In genomic region chr17:50365165-50365564, GRCh38 we compare ENCODE assay signal across 22 cellular contexts. TPM values are rescaled to one million over a fixed set of nuclear protein-coding genes. Genes with fewer than 3 reads are reported as not detected.
DNase-seq lines count a peak whose midpoint lies in the region; ATAC-seq and TF ChIP-seq lines count a peak whose summit lies in the region.
"Had no signal": no experiment of that assay in that cellular context is flagged by ENCODE, and none has a peak within 500 bp of the region (broad histone marks: within the 10 kb centered on the region; RNA-seq: fewer than 3 reads in every experiment).

No MANE protein-coding gene starts in this region.

- POLR2A ChIA-PET in activated CD4-positive, alpha-beta T cell treated with anti-CD3 and anti-CD28 coated beads for 36 hours (lab: Charles Lee) = no interaction called here

- H3K27me3 ChIP-seq in HUES64 (ENCODE audit: insufficient read depth, low read length) (no peaks in the 10 kb centered on the region), WERI-Rb-1 (ENCODE audit: insufficient read depth, low read depth, severe bottlenecking) (no peaks in the 10 kb centered on the region)
- H3K27me3 ChIP-seq: body of pancreas, pancreas, right atrium auricular region, tibial nerve had no signal

- DNase-seq in D341Med (ENCODE audit: low spot score) (peak; percentile 82), WERI-Rb-1 (no peak), nephron progenitor cell (no peak), CD1c-positive myeloid dendritic cell (ENCODE audit: extremely low spot score) (no peak)
- no peak for DNase-seq in activated CD4-positive, alpha-beta T cell treated with anti-CD3 and anti-CD28 coated beads for 36 hours
- DNase-seq in stimulated activated naive CD8-positive, alpha-beta T cell treated with anti-CD3 and anti-CD28 coated beads, Interleukin-15, Interleukin-2, amounts not matched to agents 100 U/mL and 50 U/mL, for 24 hours = no peak
- DNase-seq: activated T-cell treated with anti-CD3 and anti-CD28 coated beads, Interleukin-2, amount 50 U/mL, for 4 hours; body of pancreas; C1 segment of cervical spinal cord; effector CD4-positive, alpha-beta T cell; Kasumi-1; kidney; NCI-H187; NCI-H748 treated with DMSO at 0.1 percent for 48 hours; pancreas; stimulated activated CD4-positive, alpha-beta T cell treated with anti-CD3 and anti-CD28 coated beads, Interleukin-2, amount 100 ng/mL, for 24 hours; T-helper 17 cell had no signal

- no peak for TF ChIP-seq CTCF in WERI-Rb-1 (IDR thresholded peaks at IDR 0.05; ENCODE audit: low read depth, low read length)
- no peak for TF ChIP-seq CTCF in nephron progenitor cell (IDR thresholded peaks at IDR 0.05)

- no peak overlapping the region for H3K9ac ChIP-seq in HUES64 (ENCODE audit: low read depth, low read length)

- peaks cover 28% of the 10 kb centered on the region for H3K36me3 Mint-ChIP-seq in nephron progenitor cell (ENCODE audit: low read depth)
- peaks cover 22% of the 10 kb centered on the region for H3K36me3 Mint-ChIP-seq in activated CD4-positive, alpha-beta T cell treated with anti-CD3 and anti-CD28 coated beads for 36 hours (ENCODE audit: low read depth)

- H3K4me1 ChIP-seq in HUES64 (ENCODE audit: insufficient read depth, low read length) = peaks cover 20% of the 10 kb centered on the region

- CTCF ChIA-PET in activated CD4-positive, alpha-beta T cell treated with anti-CD3 and anti-CD28 coated beads for 36 hours (lab: Charles Lee) = interaction anchor here (0.6 to 1.3 kb wide), 8 partner anchors 14 to 277 kb away, joined by 3 to 5 read pairs (median 3); partner anchors contain the start of gene LRRC59

- peaks cover 42% of the 10 kb centered on the region for H3K4me1 Mint-ChIP-seq in nephron progenitor cell
- peaks cover 8% of the 10 kb centered on the region for H3K4me1 Mint-ChIP-seq in activated CD4-positive, alpha-beta T cell treated with anti-CD3 and anti-CD28 coated beads for 36 hours

- H3K27ac ChIP-seq in HUES64 (ENCODE audit: low read depth, low read length) (peak overlapping the region; percentile 12; the same call in 1 of the 2 replicates), WERI-Rb-1 (peak overlapping the region; percentile 12; the same call in 1 of the 2 replicates)
- H3K27ac ChIP-seq: body of pancreas, pancreas, right atrium auricular region, SK-N-MC, tibial nerve had no signal

- ATAC-seq in activated CD4-positive, alpha-beta T cell treated with anti-CD3 and anti-CD28 coated beads for 36 hours = no peak
- ATAC-seq in stimulated activated naive CD8-positive, alpha-beta T cell treated with anti-CD3 and anti-CD28 coated beads, Interleukin-15, Interleukin-2, amounts not matched to agents 100 U/mL and 50 U/mL, for 24 hours = no peak
- ATAC-seq: activated T-cell treated with anti-CD3 and anti-CD28 coated beads, Interleukin-2, amount 50 U/mL, for 4 hours; body of pancreas; natural killer cell treated with Interleukin-12 subunit alpha and Interleukin-12 subunit beta and Interleukin-15 and Interleukin-18, amount 100 ng/mL, for 72 hours; pancreas; T-helper 17 cell had no signal

- H3K9me3 Mint-ChIP-seq in nephron progenitor cell = no peaks in the 10 kb centered on the region
- no peaks in the 10 kb centered on the region for H3K9me3 Mint-ChIP-seq in activated CD4-positive, alpha-beta T cell treated with anti-CD3 and anti-CD28 coated beads for 36 hours (ENCODE audit: low read depth)
- H3K9me3 Mint-ChIP-seq: activated T-cell treated with anti-CD3 and anti-CD28 coated beads, Interleukin-2, amount 50 U/mL, for 4 hours; natural killer cell treated with Interleukin-12 subunit alpha and Interleukin-12 subunit beta and Interleukin-15 and Interleukin-18, amount 100 ng/mL, for 72 hours had no signal

- H3K27ac Mint-ChIP-seq in nephron progenitor cell = peak overlapping the region; percentile 96
- H3K27ac Mint-ChIP-seq in activated CD4-positive, alpha-beta T cell treated with anti-CD3 and anti-CD28 coated beads for 36 hours = no peak overlapping the region
- H3K27ac Mint-ChIP-seq: natural killer cell treated with Interleukin-12 subunit alpha and Interleukin-12 subunit beta and Interleukin-15 and Interleukin-18, amount 100 ng/mL, for 72 hours; T-helper 17 cell had no signal

- no peak overlapping the region for H3K4me3 Mint-ChIP-seq in nephron progenitor cell
- no peak overlapping the region for H3K4me3 Mint-ChIP-seq in activated CD4-positive, alpha-beta T cell treated with anti-CD3 and anti-CD28 coated beads for 36 hours
- H3K4me3 Mint-ChIP-seq: activated T-cell treated with anti-CD3 and anti-CD28 coated beads, Interleukin-2, amount 50 U/mL, for 4 hours; natural killer cell treated with Interleukin-12 subunit alpha and Interleukin-12 subunit beta and Interleukin-15 and Interleukin-18, amount 100 ng/mL, for 72 hours; T-helper 17 cell had no signal

- peaks cover 3% of the 10 kb centered on the region for H3K27me3 Mint-ChIP-seq in nephron progenitor cell (ENCODE audit: low read depth, poor library complexity)
- H3K27me3 Mint-ChIP-seq in activated CD4-positive, alpha-beta T cell treated with anti-CD3 and anti-CD28 coated beads for 36 hours = no peaks in the 10 kb centered on the region
- H3K27me3 Mint-ChIP-seq: natural killer cell treated with Interleukin-12 subunit alpha and Interleukin-12 subunit beta and Interleukin-15 and Interleukin-18, amount 100 ng/mL, for 72 hours; T-helper 17 cell had no signal

- peaks cover 47% of the 10 kb centered on the region for H3K36me3 ChIP-seq in HUES64 (ENCODE audit: insufficient read depth, low read length)
- H3K36me3 ChIP-seq in WERI-Rb-1 = peaks cover 57% of the 10 kb centered on the region

- H3K9me3 ChIP-seq in HUES64 (ENCODE audit: insufficient read depth, low read depth, low read length) (no peaks in the 10 kb centered on the region), WERI-Rb-1 (ENCODE audit: severe bottlenecking) (no peaks in the 10 kb centered on the region)
- H3K9me3 ChIP-seq: body of pancreas, pancreas, right atrium auricular region, tibial nerve had no signal

- intact Hi-C loops in activated CD4-positive, alpha-beta T cell treated with anti-CD3 and anti-CD28 coated beads for 36 hours (cut with DNase I, micrococcal nuclease) = no loop called here

- 66% methylated on average over 2 of the region's 2 CpGs for WGBS in HUES64

- H3K4me3 ChIP-seq in HUES64 (ENCODE audit: low read length) (no peak overlapping the region), WERI-Rb-1 (ENCODE audit: low read depth, low read length) (no peak overlapping the region)
- H3K4me3 ChIP-seq: body of pancreas, pancreas, right atrium auricular region, SK-N-MC, tibial nerve had no signal

RNA-seq across cellular contexts. Expression of gene MRPL27, which starts 7.8 kb away (rescaled TPM):
- polyA plus RNA-seq in HUES64 (2013, experiment 1 of 2) = 89.0 TPM
- polyA plus RNA-seq in HUES64 (2013, experiment 2 of 2) = 76.3 TPM
- 10 to 100 TPM; 40.1 to 56.2 TPM for total RNA-seq in activated CD4-positive, alpha-beta T cell treated with anti-CD3 and anti-CD28 coated beads for 36 hours

RNA-seq across cellular contexts. Expression of gene EME1, which starts 7.9 kb away (rescaled TPM):
- 13.9 TPM for polyA plus RNA-seq in HUES64 (2013, experiment 1 of 2)
- 13.2 TPM for polyA plus RNA-seq in HUES64 (2013, experiment 2 of 2)
- 10 to 100 TPM; 38.3 to 40.8 TPM for total RNA-seq in activated CD4-positive, alpha-beta T cell treated with anti-CD3 and anti-CD28 coated beads for 36 hours
- total RNA-seq: body of pancreas had no signal

RNA-seq across cellular contexts. Expression of gene XYLT2, which starts 19.2 kb away (rescaled TPM):
- polyA plus RNA-seq in HUES64 (2013, experiment 1 of 2) = 13.4 TPM
- 15.7 TPM for polyA plus RNA-seq in HUES64 (2013, experiment 2 of 2)
- total RNA-seq in activated CD4-positive, alpha-beta T cell treated with anti-CD3 and anti-CD28 coated beads for 36 hours = 10 to 100 TPM; 29.8 to 30.4 TPM

RNA-seq across cellular contexts. Expression of gene LRRC59, which starts 32.2 kb away (rescaled TPM):
- 98.1 TPM for polyA plus RNA-seq in HUES64 (2013, experiment 1 of 2)
- 91.2 TPM for polyA plus RNA-seq in HUES64 (2013, experiment 2 of 2)
- 10 to 100 TPM; 74.4 to 82.7 TPM for total RNA-seq in activated CD4-positive, alpha-beta T cell treated with anti-CD3 and anti-CD28 coated beads for 36 hours
